In the genomic region with DNA sequence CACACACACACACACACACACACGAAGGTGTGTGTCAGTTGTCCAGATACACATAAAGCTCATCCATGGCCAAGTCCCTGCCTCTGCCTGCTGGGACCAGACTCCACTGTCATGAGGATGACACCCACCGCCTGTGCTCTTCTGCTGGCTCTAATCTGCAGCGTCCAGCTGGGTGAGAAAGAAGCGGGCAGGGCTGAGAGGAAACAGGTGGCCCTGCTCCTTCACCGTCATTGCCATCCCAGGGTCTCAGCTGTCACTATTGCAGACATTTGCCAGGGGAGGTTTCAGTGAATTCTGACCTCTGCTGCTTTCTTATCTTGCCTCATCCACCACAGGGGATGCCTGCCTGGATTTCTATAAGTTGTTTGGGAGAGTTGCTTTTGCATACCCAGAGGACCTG, we compare ENCODE assay signal across 2 cellular contexts.
TF ChIP-seq lines count a peak whose summit lies in the region.

No MANE protein-coding gene starts in this region.

TF ChIP-seq in SK-N-SH, 30 proteins besides CTCF, POLR2A, EP300 and RAD21 (continued from another document and continues in another):
- TF ChIP-seq RXRA (IDR thresholded peaks at IDR 0.05; ENCODE audit: borderline replicate concordance, low read depth) (no peak), FOSL2 (IDR thresholded peaks at IDR 0.05; ENCODE audit: borderline replicate concordance, low read depth) (no peak), NRF1 (IDR thresholded peaks at IDR 0.05; ENCODE audit: low read depth, low read length) (no peak), TEAD4 (IDR thresholded peaks at IDR 0.05; ENCODE audit: borderline replicate concordance, insufficient read depth) (no peak), JUND (IDR thresholded peaks at IDR 0.05) (no peak), NFIC (IDR thresholded peaks at IDR 0.05; ENCODE audit: borderline replicate concordance) (no peak), ELF1 (IDR thresholded peaks at IDR 0.05) (no peak), YY1 (IDR thresholded peaks at IDR 0.05; ENCODE audit: low read depth) (no peak), RFX5 (IDR thresholded peaks at IDR 0.05; ENCODE audit: low read length) (no peak), FOXJ3 (CRISPR knock-in tag; IDR thresholded peaks at IDR 0.05) (peak; percentile 84; the same call in 1 of the 2 replicates), MEF2A (IDR thresholded peaks at IDR 0.05; ENCODE audit: borderline replicate concordance, low read depth) (no peak), TCF12 (IDR thresholded peaks at IDR 0.05) (no peak), MXI1 (IDR thresholded peaks at IDR 0.05; ENCODE audit: low read depth, low read length) (peak; percentile 57; the same call in 1 of the 2 replicates), SMC3 (IDR thresholded peaks at IDR 0.05; ENCODE audit: low read depth, low read length) (no peak), SIN3A (IDR thresholded peaks at IDR 0.05; ENCODE audit: borderline replicate concordance, low read depth, low read length) (no peak)
- TF ChIP-seq, protein P1, sequence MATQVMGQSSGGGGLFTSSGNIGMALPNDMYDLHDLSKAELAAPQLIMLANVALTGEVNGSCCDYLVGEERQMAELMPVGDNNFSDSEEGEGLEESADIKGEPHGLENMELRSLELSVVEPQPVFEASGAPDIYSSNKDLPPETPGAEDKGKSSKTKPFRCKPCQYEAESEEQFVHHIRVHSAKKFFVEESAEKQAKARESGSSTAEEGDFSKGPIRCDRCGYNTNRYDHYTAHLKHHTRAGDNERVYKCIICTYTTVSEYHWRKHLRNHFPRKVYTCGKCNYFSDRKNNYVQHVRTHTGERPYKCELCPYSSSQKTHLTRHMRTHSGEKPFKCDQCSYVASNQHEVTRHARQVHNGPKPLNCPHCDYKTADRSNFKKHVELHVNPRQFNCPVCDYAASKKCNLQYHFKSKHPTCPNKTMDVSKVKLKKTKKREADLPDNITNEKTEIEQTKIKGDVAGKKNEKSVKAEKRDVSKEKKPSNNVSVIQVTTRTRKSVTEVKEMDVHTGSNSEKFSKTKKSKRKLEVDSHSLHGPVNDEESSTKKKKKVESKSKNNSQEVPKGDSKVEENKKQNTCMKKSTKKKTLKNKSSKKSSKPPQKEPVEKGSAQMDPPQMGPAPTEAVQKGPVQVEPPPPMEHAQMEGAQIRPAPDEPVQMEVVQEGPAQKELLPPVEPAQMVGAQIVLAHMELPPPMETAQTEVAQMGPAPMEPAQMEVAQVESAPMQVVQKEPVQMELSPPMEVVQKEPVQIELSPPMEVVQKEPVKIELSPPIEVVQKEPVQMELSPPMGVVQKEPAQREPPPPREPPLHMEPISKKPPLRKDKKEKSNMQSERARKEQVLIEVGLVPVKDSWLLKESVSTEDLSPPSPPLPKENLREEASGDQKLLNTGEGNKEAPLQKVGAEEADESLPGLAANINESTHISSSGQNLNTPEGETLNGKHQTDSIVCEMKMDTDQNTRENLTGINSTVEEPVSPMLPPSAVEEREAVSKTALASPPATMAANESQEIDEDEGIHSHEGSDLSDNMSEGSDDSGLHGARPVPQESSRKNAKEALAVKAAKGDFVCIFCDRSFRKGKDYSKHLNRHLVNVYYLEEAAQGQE (IDR thresholded peaks at IDR 0.05; ENCODE audit: low read depth, low read length) = no peak
- TF ChIP-seq, protein P2, sequence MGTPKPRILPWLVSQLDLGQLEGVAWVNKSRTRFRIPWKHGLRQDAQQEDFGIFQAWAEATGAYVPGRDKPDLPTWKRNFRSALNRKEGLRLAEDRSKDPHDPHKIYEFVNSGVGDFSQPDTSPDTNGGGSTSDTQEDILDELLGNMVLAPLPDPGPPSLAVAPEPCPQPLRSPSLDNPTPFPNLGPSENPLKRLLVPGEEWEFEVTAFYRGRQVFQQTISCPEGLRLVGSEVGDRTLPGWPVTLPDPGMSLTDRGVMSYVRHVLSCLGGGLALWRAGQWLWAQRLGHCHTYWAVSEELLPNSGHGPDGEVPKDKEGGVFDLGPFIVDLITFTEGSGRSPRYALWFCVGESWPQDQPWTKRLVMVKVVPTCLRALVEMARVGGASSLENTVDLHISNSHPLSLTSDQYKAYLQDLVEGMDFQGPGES (IDR thresholded peaks at IDR 0.05; ENCODE audit: low read depth, low read length) = no peak
- TF ChIP-seq, protein P3, sequence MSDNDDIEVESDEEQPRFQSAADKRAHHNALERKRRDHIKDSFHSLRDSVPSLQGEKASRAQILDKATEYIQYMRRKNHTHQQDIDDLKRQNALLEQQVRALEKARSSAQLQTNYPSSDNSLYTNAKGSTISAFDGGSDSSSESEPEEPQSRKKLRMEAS (IDR thresholded peaks at IDR 0.05; ENCODE audit: low read depth) = no peak
- TF ChIP-seq, protein P4, sequence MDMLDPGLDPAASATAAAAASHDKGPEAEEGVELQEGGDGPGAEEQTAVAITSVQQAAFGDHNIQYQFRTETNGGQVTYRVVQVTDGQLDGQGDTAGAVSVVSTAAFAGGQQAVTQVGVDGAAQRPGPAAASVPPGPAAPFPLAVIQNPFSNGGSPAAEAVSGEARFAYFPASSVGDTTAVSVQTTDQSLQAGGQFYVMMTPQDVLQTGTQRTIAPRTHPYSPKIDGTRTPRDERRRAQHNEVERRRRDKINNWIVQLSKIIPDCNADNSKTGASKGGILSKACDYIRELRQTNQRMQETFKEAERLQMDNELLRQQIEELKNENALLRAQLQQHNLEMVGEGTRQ (IDR thresholded peaks at IDR 0.05; ENCODE audit: borderline replicate concordance, low read depth, low read length) = no peak
- TF ChIP-seq, protein P5, sequence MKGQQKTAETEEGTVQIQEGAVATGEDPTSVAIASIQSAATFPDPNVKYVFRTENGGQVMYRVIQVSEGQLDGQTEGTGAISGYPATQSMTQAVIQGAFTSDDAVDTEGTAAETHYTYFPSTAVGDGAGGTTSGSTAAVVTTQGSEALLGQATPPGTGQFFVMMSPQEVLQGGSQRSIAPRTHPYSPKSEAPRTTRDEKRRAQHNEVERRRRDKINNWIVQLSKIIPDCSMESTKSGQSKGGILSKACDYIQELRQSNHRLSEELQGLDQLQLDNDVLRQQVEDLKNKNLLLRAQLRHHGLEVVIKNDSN (IDR thresholded peaks at IDR 0.05; ENCODE audit: borderline replicate concordance, low read depth) = no peak
- TF ChIP-seq, protein P6, sequence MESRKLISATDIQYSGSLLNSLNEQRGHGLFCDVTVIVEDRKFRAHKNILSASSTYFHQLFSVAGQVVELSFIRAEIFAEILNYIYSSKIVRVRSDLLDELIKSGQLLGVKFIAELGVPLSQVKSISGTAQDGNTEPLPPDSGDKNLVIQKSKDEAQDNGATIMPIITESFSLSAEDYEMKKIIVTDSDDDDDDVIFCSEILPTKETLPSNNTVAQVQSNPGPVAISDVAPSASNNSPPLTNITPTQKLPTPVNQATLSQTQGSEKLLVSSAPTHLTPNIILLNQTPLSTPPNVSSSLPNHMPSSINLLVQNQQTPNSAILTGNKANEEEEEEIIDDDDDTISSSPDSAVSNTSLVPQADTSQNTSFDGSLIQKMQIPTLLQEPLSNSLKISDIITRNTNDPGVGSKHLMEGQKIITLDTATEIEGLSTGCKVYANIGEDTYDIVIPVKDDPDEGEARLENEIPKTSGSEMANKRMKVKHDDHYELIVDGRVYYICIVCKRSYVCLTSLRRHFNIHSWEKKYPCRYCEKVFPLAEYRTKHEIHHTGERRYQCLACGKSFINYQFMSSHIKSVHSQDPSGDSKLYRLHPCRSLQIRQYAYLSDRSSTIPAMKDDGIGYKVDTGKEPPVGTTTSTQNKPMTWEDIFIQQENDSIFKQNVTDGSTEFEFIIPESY (IDR thresholded peaks at IDR 0.05; ENCODE audit: borderline replicate concordance, low read depth) = no peak

TF ChIP-seq in GM23338, 12 proteins besides CTCF, POLR2A, EP300 and RAD21 (continued from another document):
- TF ChIP-seq, protein P1 (IDR thresholded peaks at IDR 0.05; ENCODE audit: unreplicated experiment) = no peak
- no peak for TF ChIP-seq JUNB (IDR thresholded peaks at IDR 0.05; ENCODE audit: unreplicated experiment)
- no peak for TF ChIP-seq STAT1 (IDR thresholded peaks at IDR 0.05; ENCODE audit: unreplicated experiment)
- no peak for TF ChIP-seq ZNF331 (CRISPR knock-in tag; IDR thresholded peaks at IDR 0.05; ENCODE audit: low read depth)
- TF ChIP-seq ZNF462 (CRISPR knock-in tag; IDR thresholded peaks at IDR 0.05) = no peak
- no peak for TF ChIP-seq CREB1 (CRISPR knock-in tag; IDR thresholded peaks at IDR 0.05; ENCODE audit: low read depth)
- TF ChIP-seq ZNF114 (CRISPR knock-in tag; IDR thresholded peaks at IDR 0.05) = no peak
- no peak for TF ChIP-seq NANOG (IDR thresholded peaks at IDR 0.05; ENCODE audit: borderline replicate concordance)
- TF ChIP-seq EZH2phosphoT487 (IDR thresholded peaks at IDR 0.05; ENCODE audit: unreplicated experiment) = no peak
- TF ChIP-seq EZH2 (IDR thresholded peaks at IDR 0.05; ENCODE audit: low read depth, unreplicated experiment) = no peak
- TF ChIP-seq, protein P7, sequence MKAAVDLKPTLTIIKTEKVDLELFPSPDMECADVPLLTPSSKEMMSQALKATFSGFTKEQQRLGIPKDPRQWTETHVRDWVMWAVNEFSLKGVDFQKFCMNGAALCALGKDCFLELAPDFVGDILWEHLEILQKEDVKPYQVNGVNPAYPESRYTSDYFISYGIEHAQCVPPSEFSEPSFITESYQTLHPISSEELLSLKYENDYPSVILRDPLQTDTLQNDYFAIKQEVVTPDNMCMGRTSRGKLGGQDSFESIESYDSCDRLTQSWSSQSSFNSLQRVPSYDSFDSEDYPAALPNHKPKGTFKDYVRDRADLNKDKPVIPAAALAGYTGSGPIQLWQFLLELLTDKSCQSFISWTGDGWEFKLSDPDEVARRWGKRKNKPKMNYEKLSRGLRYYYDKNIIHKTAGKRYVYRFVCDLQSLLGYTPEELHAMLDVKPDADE (IDR thresholded peaks at IDR 0.05) = no peak
TF ChIP-seq in GM23338: peak in this region for 0.
